Comparison of ENCODE assay signal across 1 cellular context in the genomic region with DNA sequence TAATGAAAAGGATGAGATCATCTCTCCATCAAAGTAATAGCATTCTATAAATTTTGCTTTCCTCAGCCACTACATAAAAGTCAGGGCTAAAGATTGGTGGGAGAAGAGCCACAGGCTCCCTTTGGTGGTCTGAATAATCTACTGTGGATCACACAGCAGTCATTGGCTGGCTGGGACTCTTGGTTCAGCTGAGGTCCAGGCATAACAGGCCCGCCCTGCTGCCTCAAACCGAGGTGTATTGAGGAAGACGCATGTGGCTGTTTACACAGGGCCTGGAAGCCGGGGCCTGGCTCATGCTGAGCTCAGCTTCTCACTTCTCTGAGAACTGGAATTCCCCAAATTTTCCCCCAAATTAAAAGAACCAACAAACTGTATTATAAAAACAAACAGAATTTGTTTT.
A peak's percentile ranks its signal among the peaks of the same experiment; 100 is the strongest.
TF ChIP-seq lines count a peak whose summit lies in the region.

No MANE protein-coding gene starts in this region.

TF ChIP-seq in HEK293, 187 proteins besides CTCF, POLR2A, EP300 and RAD21 (continued from another document):
- TF ChIP-seq ZNF26 (tag by site-specific recombination; IDR thresholded peaks at IDR 0.05) = no peak
- TF ChIP-seq ZNF248 (tag by site-specific recombination; IDR thresholded peaks at IDR 0.05) = no peak
- TF ChIP-seq YY2 (tag by site-specific recombination; IDR thresholded peaks at IDR 0.05) = no peak
- no peak for TF ChIP-seq ZNF548 (tag by site-specific recombination; IDR thresholded peaks at IDR 0.05)
- no peak for TF ChIP-seq ZNF560 (tag by site-specific recombination; IDR thresholded peaks at IDR 0.05; ENCODE audit: borderline replicate concordance)
- TF ChIP-seq, protein P1, sequence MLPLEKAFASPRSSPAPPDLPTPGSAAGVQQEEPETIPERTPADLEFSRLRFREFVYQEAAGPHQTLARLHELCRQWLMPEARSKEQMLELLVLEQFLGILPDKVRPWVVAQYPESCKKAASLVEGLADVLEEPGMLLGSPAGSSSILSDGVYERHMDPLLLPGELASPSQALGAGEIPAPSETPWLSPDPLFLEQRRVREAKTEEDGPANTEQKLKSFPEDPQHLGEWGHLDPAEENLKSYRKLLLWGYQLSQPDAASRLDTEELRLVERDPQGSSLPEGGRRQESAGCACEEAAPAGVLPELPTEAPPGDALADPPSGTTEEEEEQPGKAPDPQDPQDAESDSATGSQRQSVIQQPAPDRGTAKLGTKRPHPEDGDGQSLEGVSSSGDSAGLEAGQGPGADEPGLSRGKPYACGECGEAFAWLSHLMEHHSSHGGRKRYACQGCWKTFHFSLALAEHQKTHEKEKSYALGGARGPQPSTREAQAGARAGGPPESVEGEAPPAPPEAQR (tag by site-specific recombination; IDR thresholded peaks at IDR 0.05) = no peak
- TF ChIP-seq ZNF426 (tag by site-specific recombination; IDR thresholded peaks at IDR 0.05) = no peak
- peak; percentile 64 for TF ChIP-seq MYNN (tag by site-specific recombination; IDR thresholded peaks at IDR 0.05; ENCODE audit: borderline replicate concordance)
- TF ChIP-seq ZNF239 (tag by site-specific recombination; IDR thresholded peaks at IDR 0.05) = no peak
- no peak for TF ChIP-seq ZNF202 (tag by site-specific recombination; IDR thresholded peaks at IDR 0.05; ENCODE audit: borderline replicate concordance)
- TF ChIP-seq ZNF529 (tag by site-specific recombination; IDR thresholded peaks at IDR 0.05; ENCODE audit: insufficient replicate concordance) = no peak
- TF ChIP-seq, protein P2, sequence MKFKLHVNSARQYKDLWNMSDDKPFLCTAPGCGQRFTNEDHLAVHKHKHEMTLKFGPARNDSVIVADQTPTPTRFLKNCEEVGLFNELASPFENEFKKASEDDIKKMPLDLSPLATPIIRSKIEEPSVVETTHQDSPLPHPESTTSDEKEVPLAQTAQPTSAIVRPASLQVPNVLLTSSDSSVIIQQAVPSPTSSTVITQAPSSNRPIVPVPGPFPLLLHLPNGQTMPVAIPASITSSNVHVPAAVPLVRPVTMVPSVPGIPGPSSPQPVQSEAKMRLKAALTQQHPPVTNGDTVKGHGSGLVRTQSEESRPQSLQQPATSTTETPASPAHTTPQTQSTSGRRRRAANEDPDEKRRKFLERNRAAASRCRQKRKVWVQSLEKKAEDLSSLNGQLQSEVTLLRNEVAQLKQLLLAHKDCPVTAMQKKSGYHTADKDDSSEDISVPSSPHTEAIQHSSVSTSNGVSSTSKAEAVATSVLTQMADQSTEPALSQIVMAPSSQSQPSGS (tag by site-specific recombination; IDR thresholded peaks at IDR 0.05; ENCODE audit: low read depth) = no peak
- no peak for TF ChIP-seq ZNF624 (tag by site-specific recombination; IDR thresholded peaks at IDR 0.05)
- TF ChIP-seq ZXDB (tag by site-specific recombination; IDR thresholded peaks at IDR 0.05) = peak; percentile 36; the same call in 1 of the 2 replicates
- no peak for TF ChIP-seq ZNF302 (tag by site-specific recombination; IDR thresholded peaks at IDR 0.05; ENCODE audit: low read depth)
- no peak for TF ChIP-seq ZNF768 (tag by site-specific recombination; IDR thresholded peaks at IDR 0.05)
- TF ChIP-seq ZNF10 (tag by site-specific recombination; IDR thresholded peaks at IDR 0.05) = no peak
- TF ChIP-seq ZNF610 (tag by site-specific recombination; IDR thresholded peaks at IDR 0.05; ENCODE audit: borderline replicate concordance) = no peak
- no peak for TF ChIP-seq ZBTB26 (tag by site-specific recombination; optimal IDR thresholded peaks at IDR 0.05)
- no peak for TF ChIP-seq ZNF148 (tag by site-specific recombination; IDR thresholded peaks at IDR 0.05; ENCODE audit: borderline replicate concordance)
- TF ChIP-seq ZNF654 (tag by site-specific recombination; IDR thresholded peaks at IDR 0.05; ENCODE audit: low read depth) = 0 out of 2 replicates have a peak, but pooled peaks have one; percentile 12
- TF ChIP-seq SETDB1 (IDR thresholded peaks at IDR 0.05; ENCODE audit: insufficient read length, low read length) = no peak
- no peak for TF ChIP-seq ZNF488 (tag by site-specific recombination; IDR thresholded peaks at IDR 0.05)
- no peak for TF ChIP-seq SCRT2 (tag by site-specific recombination; IDR thresholded peaks at IDR 0.05)
- TF ChIP-seq ZNF658 (tag by site-specific recombination; IDR thresholded peaks at IDR 0.05) = no peak
